13 cellular contexts compared by ENCODE assay signal in the genomic region with DNA sequence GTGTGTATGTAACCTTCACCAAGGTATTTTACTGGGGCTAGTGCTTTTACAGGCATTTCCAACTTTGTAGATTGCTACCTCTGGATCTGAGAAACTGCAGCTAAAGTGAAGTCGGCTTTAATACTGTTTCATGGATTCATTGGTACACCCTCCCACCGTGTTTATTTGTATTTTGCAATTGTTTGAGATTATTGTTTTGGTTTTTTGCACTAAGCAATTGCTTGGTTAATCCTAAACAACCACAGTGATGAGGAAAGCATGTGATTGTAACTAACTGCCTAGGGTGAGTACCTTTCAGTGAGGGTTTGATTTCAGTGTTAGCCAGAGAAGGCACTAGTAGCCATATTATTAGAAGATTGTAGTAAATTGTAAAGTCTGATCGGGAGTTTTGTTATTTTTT. TPM values are rescaled to one million over a fixed set of nuclear protein-coding genes. Genes with fewer than 3 reads are reported as not detected.
A peak's percentile ranks its signal among the peaks of the same experiment; 100 is the strongest.
DNase-seq lines count a peak whose midpoint lies in the region; ATAC-seq and TF ChIP-seq lines count a peak whose summit lies in the region.
"Had no signal": no experiment of that assay in that cellular context is flagged by ENCODE, and none has a peak within 500 bp of the region (broad histone marks: within the 10 kb centered on the region; RNA-seq: fewer than 3 reads in every experiment).

No MANE protein-coding gene starts in this region.

- no peak overlapping the region for H2BK120ac ChIP-seq in mesenchymal stem cell (ENCODE audit: low read depth, low read length)

- H2BK12ac ChIP-seq in mesenchymal stem cell (ENCODE audit: low read length in 2 of 2), result no peak overlapping the region

- 0 out of 2 replicates have a peak overlapping the region, but pooled peaks have one; percentile 8 for H3K27ac Mint-ChIP-seq in HFFc6
- H3K27ac Mint-ChIP-seq in activated naive CD8-positive, alpha-beta T cell treated with anti-CD3 and anti-CD28 coated beads for 36 hours, result no peak overlapping the region

- H4K91ac ChIP-seq in mesenchymal stem cell (ENCODE audit: low read length), result no peak overlapping the region

- H3K9me3 ChIP-seq in BLaER1 (no peaks in the 10 kb centered on the region), mesenchymal stem cell (ENCODE audit: control insufficient read depth, low read length) (no peaks in the 10 kb centered on the region)
- H3K9me3 ChIP-seq: heart left ventricle, tibial artery had no signal

- no peak overlapping the region for H3K14ac ChIP-seq in mesenchymal stem cell (ENCODE audit: low read length in 2 of 2)

- H4K20me1 ChIP-seq in BLaER1, result peaks cover 82% of the 10 kb centered on the region

- no peak overlapping the region for H3K27ac ChIP-seq in BLaER1
- no peak overlapping the region for H3K27ac ChIP-seq in mesenchymal stem cell (ENCODE audit: low read length, poor library complexity, severe bottlenecking)
- H3K27ac ChIP-seq: cardiac muscle cell, heart left ventricle had no signal

- peaks cover 46% of the 10 kb centered on the region for H3K36me3 ChIP-seq in BLaER1
- H3K36me3 ChIP-seq in mesenchymal stem cell (ENCODE audit: control insufficient read depth in 1 of 2, insufficient read depth in 2 of 2, low read depth in 1 of 2, low read length in 2 of 2), result peaks cover 0 to 3% of the 10 kb centered on the region in 2 experiments
- H3K36me3 ChIP-seq: cardiac muscle cell, heart left ventricle, tibial artery had no signal

- H3K79me1 ChIP-seq in mesenchymal stem cell (replicated peaks; ENCODE audit: low read length, poor library complexity, severe bottlenecking), result peaks cover 2% of the 10 kb centered on the region

- no peak overlapping the region for H4K8ac ChIP-seq in mesenchymal stem cell (ENCODE audit: low read length)

- H3K9ac ChIP-seq in BLaER1 (no peak overlapping the region), mesenchymal stem cell (ENCODE audit: low read length) (peak overlapping the region; percentile 64)

- H3K4me3 Mint-ChIP-seq in HFFc6, result peak overlapping the region; percentile 54
- H3K4me3 Mint-ChIP-seq in activated naive CD8-positive, alpha-beta T cell treated with anti-CD3 and anti-CD28 coated beads for 36 hours, result peak overlapping the region; percentile 89

- no peak overlapping the region for H2BK15ac ChIP-seq in mesenchymal stem cell (ENCODE audit: low read depth, poor library complexity, severe bottlenecking)

- H3K4me1 ChIP-seq in BLaER1, result peaks cover 37% of the 10 kb centered on the region
- peaks cover 5% of the 10 kb centered on the region for H3K4me1 ChIP-seq in mesenchymal stem cell (ENCODE audit: control insufficient read depth, insufficient read depth, low read depth, low read length)

- no peak overlapping the region for H2AFZ ChIP-seq in mesenchymal stem cell (ENCODE audit: low read depth, low read length)

- no peak overlapping the region for H2BK5ac ChIP-seq in mesenchymal stem cell (ENCODE audit: low read depth, low read length, poor library complexity, severe bottlenecking)

- no peak for ATAC-seq in GM21737 (IDR thresholded peaks at IDR 0.05; ENCODE audit: unreplicated experiment)
- ATAC-seq: heart left ventricle had no signal

- no peak overlapping the region for H3K23ac ChIP-seq in mesenchymal stem cell (ENCODE audit: low read length in 2 of 2)

- no peak overlapping the region for H3K4ac ChIP-seq in mesenchymal stem cell (ENCODE audit: low read depth in 1 of 2, low read length in 2 of 2)

- DNase-seq in HFFc6, result no peak
- DNase-seq in activated naive CD8-positive, alpha-beta T cell treated with anti-CD3 and anti-CD28 coated beads for 36 hours, result no peak
- DNase-seq in mesenchymal stem cell, result peak; percentile 21
- no peak for DNase-seq in NCI-H187 (lab: John Stamatoyannopoulos, UW)
- no peak for DNase-seq in COR-L47 (lab: John Stamatoyannopoulos, UW)
- DNase-seq in UCSD-AML1 (lab: John Stamatoyannopoulos, UW; ENCODE audit: unreplicated experiment), result no peak
- DNase-seq: heart left ventricle; NCI-H146; stimulated activated CD4-positive, alpha-beta T cell treated with anti-CD3 and anti-CD28 coated beads, Interleukin-4, amount 100 ng/mL, for 24 hours; tibial artery had no signal

- peaks cover 5% of the 10 kb centered on the region; the same call in 1 of the 2 replicates for H3K27me3 Mint-ChIP-seq in HFFc6 (ENCODE audit: insufficient read depth)
- no peaks in the 10 kb centered on the region for H3K27me3 Mint-ChIP-seq in activated naive CD8-positive, alpha-beta T cell treated with anti-CD3 and anti-CD28 coated beads for 36 hours

- peaks cover 21% of the 10 kb centered on the region for H3K36me3 Mint-ChIP-seq in HFFc6 (ENCODE audit: low read depth)
- peaks cover 48% of the 10 kb centered on the region for H3K36me3 Mint-ChIP-seq in activated naive CD8-positive, alpha-beta T cell treated with anti-CD3 and anti-CD28 coated beads for 36 hours

- H3K4me3 ChIP-seq in BLaER1, result no peak overlapping the region
- peak overlapping the region in 1 of 2 experiments; percentile 38 for H3K4me3 ChIP-seq in mesenchymal stem cell (ENCODE audit: insufficient read depth in 1 of 2, low read depth in 1 of 2, low read length in 2 of 2)
- H3K4me3 ChIP-seq: cardiac muscle cell, tibial artery had no signal

- no peaks in the 10 kb centered on the region for H3K9me3 Mint-ChIP-seq in HFFc6
- H3K9me3 Mint-ChIP-seq in activated naive CD8-positive, alpha-beta T cell treated with anti-CD3 and anti-CD28 coated beads for 36 hours, result no peaks in the 10 kb centered on the region

- H3K18ac ChIP-seq in mesenchymal stem cell (ENCODE audit: low read depth in 1 of 2, low read length in 2 of 2), result no peak overlapping the region

- H2AK5ac ChIP-seq in mesenchymal stem cell (ENCODE audit: low read length, severe bottlenecking), result no peak overlapping the region

- WGBS in mesenchymal stem cell, result 95% methylated on average over 2 of the region's 3 CpGs

- H3K27me3 ChIP-seq in BLaER1 (no peaks in the 10 kb centered on the region), mesenchymal stem cell (ENCODE audit: control insufficient read depth in 1 of 2, insufficient read depth in 1 of 2, low read length in 2 of 2) (no peaks in the 10 kb centered on the region)
- H3K27me3 ChIP-seq: cardiac muscle cell, heart left ventricle, tibial artery had no signal

- H3K4me1 Mint-ChIP-seq in HFFc6 (ENCODE audit: low read depth), result peaks cover 36% of the 10 kb centered on the region
- H3K4me1 Mint-ChIP-seq in activated naive CD8-positive, alpha-beta T cell treated with anti-CD3 and anti-CD28 coated beads for 36 hours, result peaks cover 38% of the 10 kb centered on the region

- peak overlapping the region; percentile 74 for H3K4me2 ChIP-seq in BLaER1
- peak overlapping the region; percentile 13 for H3K4me2 ChIP-seq in mesenchymal stem cell (ENCODE audit: low read length, poor library complexity, severe bottlenecking)

- TF ChIP-seq CTCF in HFFc6 (IDR thresholded peaks at IDR 0.05), result no peak

RNA-seq across cellular contexts. Expression of gene LUC7L3, which starts 3.3 kb away (rescaled TPM):
- total RNA-seq in HFFc6 (2021; fragmentation: NEBNext Ultra II Directional; extraction: Animal tissue kit (Norgen Biotek cat#: 25700)), result 10 to 100 TPM; 54.0 to 76.3 (median 59.1) TPM
- total RNA-seq in activated naive CD8-positive, alpha-beta T cell treated with anti-CD3 and anti-CD28 coated beads for 36 hours, result 100 to 1,000 TPM; 108 to 116 TPM
- 99.9 TPM for polyA plus RNA-seq in mesenchymal stem cell (2013, experiment 1 of 2)
- 97.1 TPM for polyA plus RNA-seq in mesenchymal stem cell (2013, experiment 2 of 2)

RNA-seq across cellular contexts. Expression of gene ANKRD40, which starts 15.0 kb away (rescaled TPM):
- 10 to 100 TPM; 43.1 to 48.4 (median 46.6) TPM for total RNA-seq in HFFc6 (2021; fragmentation: NEBNext Ultra II Directional; extraction: Animal tissue kit (Norgen Biotek cat#: 25700))
- total RNA-seq in activated naive CD8-positive, alpha-beta T cell treated with anti-CD3 and anti-CD28 coated beads for 36 hours, result 10 to 100 TPM; 39.5 to 40.2 TPM
- polyA plus RNA-seq in mesenchymal stem cell (2013, experiment 1 of 2), result 25.9 TPM
- polyA plus RNA-seq in mesenchymal stem cell (2013, experiment 2 of 2), result 26.3 TPM

RNA-seq across cellular contexts. Expression of gene ANKRD40CL, which starts 44.6 kb away (rescaled TPM):
- not detected for total RNA-seq in HFFc6 (2021; fragmentation: NEBNext Ultra II Directional; extraction: Animal tissue kit (Norgen Biotek cat#: 25700))
- not detected for total RNA-seq in activated naive CD8-positive, alpha-beta T cell treated with anti-CD3 and anti-CD28 coated beads for 36 hours
- polyA plus RNA-seq in mesenchymal stem cell (2013, experiment 1 of 2), result not detected
- not detected for polyA plus RNA-seq in mesenchymal stem cell (2013, experiment 2 of 2)
- total RNA-seq: cardiac muscle cell, heart left ventricle had no signal
- polyA plus RNA-seq: cardiac muscle cell, heart left ventricle had no signal
